18 cellular contexts compared by ENCODE assay signal in the genomic region with DNA sequence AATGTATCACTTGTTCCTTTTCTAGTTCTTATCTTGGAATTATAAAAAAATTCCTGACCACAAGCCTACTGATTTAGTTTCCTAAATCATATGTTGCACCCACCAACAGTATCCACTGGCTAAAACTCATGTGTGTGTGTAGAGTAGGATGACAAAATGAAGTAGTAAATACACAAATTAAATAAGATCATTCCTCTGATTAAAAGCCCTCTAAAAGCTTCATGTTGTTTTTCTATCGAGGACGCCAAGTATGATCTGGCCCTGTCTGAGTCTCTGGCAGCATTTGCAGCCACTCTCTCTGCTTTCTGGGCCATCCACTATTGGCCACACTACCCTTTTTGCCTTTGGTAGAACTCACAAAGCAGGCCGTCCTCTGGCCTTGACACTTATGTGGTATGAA.
DNase-seq lines count a peak whose midpoint lies in the region; ATAC-seq and TF ChIP-seq lines count a peak whose summit lies in the region.
"Had no signal": no experiment of that assay in that cellular context is flagged by ENCODE, and none has a peak within 500 bp of the region (broad histone marks: within the 10 kb centered on the region; RNA-seq: fewer than 3 reads in every experiment).

No MANE protein-coding gene starts in this region.

- H3F3A ChIP-seq in SK-N-SH (replicated peaks; ENCODE audit: insufficient read depth), result no peaks in the 10 kb centered on the region

- peak overlapping the region; percentile 97 for H2AK5ac ChIP-seq in mesenchymal stem cell (ENCODE audit: low read length, severe bottlenecking)

- no peak overlapping the region for H3K27ac Mint-ChIP-seq in CD8-positive, alpha-beta T cell
- H3K27ac Mint-ChIP-seq: CD4-positive, CD25-positive, alpha-beta regulatory T cell; CD8-positive, alpha-beta memory T cell; GM23338; HFFc6 had no signal

- peaks cover 6% of the 10 kb centered on the region for H3K9me3 Mint-ChIP-seq in CD8-positive, alpha-beta T cell
- H3K9me3 Mint-ChIP-seq: GM23338, HFFc6 had no signal

- H3K79me2 ChIP-seq in SK-N-SH (ENCODE audit: insufficient read depth), result no peaks in the 10 kb centered on the region

- POLR2A ChIA-PET in SK-N-SH (lab: Yijun Ruan, JAX), result no interaction called here
- POLR2A ChIA-PET in CD8-positive, alpha-beta T cell (lab: Charles Lee), result no interaction called here

- H4K20me1 ChIP-seq in SK-N-SH (ENCODE audit: insufficient read depth), result no peaks in the 10 kb centered on the region
- H4K20me1 ChIP-seq: BLaER1 had no signal

- peak overlapping the region; percentile 68 for H2BK5ac ChIP-seq in mesenchymal stem cell (ENCODE audit: low read depth, low read length, poor library complexity, severe bottlenecking)

- no peak overlapping the region for H3K23ac ChIP-seq in mesenchymal stem cell (ENCODE audit: low read length in 2 of 2)

- no peak overlapping the region for H3K4me3 ChIP-seq in BE2C (ENCODE audit: low read depth, low read length)
- no peak overlapping the region for H3K4me3 ChIP-seq in SK-N-SH (ENCODE audit: low read depth in 2 of 2, low read length in 1 of 2)
- no peak overlapping the region for H3K4me3 ChIP-seq in mesenchymal stem cell (ENCODE audit: insufficient read depth in 1 of 2, low read depth in 1 of 2, low read length in 2 of 2)
- no peak overlapping the region for H3K4me3 ChIP-seq in CD8-positive, alpha-beta T cell (ENCODE audit: low read depth, low read length)
- H3K4me3 ChIP-seq: BLaER1, GM12878, GM23338, HAP-1 had no signal

- H2AFZ ChIP-seq in SK-N-SH (ENCODE audit: low read depth) (no peak overlapping the region), mesenchymal stem cell (ENCODE audit: low read depth, low read length) (no peak overlapping the region)
- H2AFZ ChIP-seq: GM23338 had no signal

- H3K9ac ChIP-seq in SK-N-SH (no peak overlapping the region), mesenchymal stem cell (ENCODE audit: low read length) (no peak overlapping the region)
- H3K9ac ChIP-seq: BLaER1 had no signal

- CTCF ChIA-PET in SK-N-SH (lab: Yijun Ruan, JAX), result interaction anchor here (2.0 kb wide), 1 partner anchor 587 kb away, joined by 4 read pairs; no protein-coding TSS in a partner anchor
- CTCF ChIA-PET in CD8-positive, alpha-beta T cell (lab: Charles Lee), result no interaction called here

- peak; percentile 33 for DNase-seq in BE2C
- peak; percentile 30 for DNase-seq in SK-N-SH
- DNase-seq in mesenchymal stem cell, result no peak
- DNase-seq in iPS-NIHi11 (ENCODE audit: low spot score), result no peak
- DNase-seq in CD8-positive, alpha-beta T cell, result no peak
- DNase-seq: CD4-positive, CD25-positive, alpha-beta regulatory T cell; CD8-positive, alpha-beta memory T cell; DMS 273 treated with DMSO at 0.1 percent for 48 hours; DMS79; EL; GDM1; HFFc6 had no signal

- no peaks in the 10 kb centered on the region for H3K79me1 ChIP-seq in mesenchymal stem cell (replicated peaks; ENCODE audit: low read length, poor library complexity, severe bottlenecking)

- H3K4me1 Mint-ChIP-seq in CD8-positive, alpha-beta T cell (ENCODE audit: low read depth), result no peaks in the 10 kb centered on the region
- H3K4me1 Mint-ChIP-seq: CD4-positive, CD25-positive, alpha-beta regulatory T cell had no signal

- TF ChIP-seq CTCF in BE2C (IDR thresholded peaks at IDR 0.05; ENCODE audit: low read depth, low read length), result no peak
- TF ChIP-seq CTCF in SK-N-SH (IDR thresholded peaks at IDR 0.05), result no peak
- TF ChIP-seq CTCF in CD8-positive, alpha-beta T cell (IDR thresholded peaks at IDR 0.05), result no peak

- 31% methylated on average over 3 of the region's 3 CpGs for WGBS in SK-N-SH (ENCODE audit: low lambda C conversion rate)
- WGBS in mesenchymal stem cell, result 100% methylated on average over 2 of the region's 3 CpGs

- no peak for ATAC-seq in GM21360 (IDR thresholded peaks at IDR 0.05; ENCODE audit: unreplicated experiment)
- no peak for ATAC-seq in CD8-positive, alpha-beta T cell
- ATAC-seq: GM12878, GM23338 had no signal

- H3K4ac ChIP-seq in mesenchymal stem cell (ENCODE audit: low read depth in 1 of 2, low read length in 2 of 2), result no peak overlapping the region

- H3K27ac ChIP-seq in SK-N-SH (ENCODE audit: low read depth in 2 of 2, low read length in 1 of 2) (peak overlapping the region in 1 of 2 experiments; percentile 50; a peak in 1 of 4 replicates), mesenchymal stem cell (ENCODE audit: low read length, poor library complexity, severe bottlenecking) (peak overlapping the region; percentile 77)
- no peak overlapping the region for H3K27ac ChIP-seq in CD8-positive, alpha-beta T cell (ENCODE audit: low read depth, low read length)
- H3K27ac ChIP-seq: BLaER1, C4-2B had no signal

- no peaks in the 10 kb centered on the region for H3K36me3 ChIP-seq in BE2C
- H3K36me3 ChIP-seq in SK-N-SH (replicated peaks in 1 of 2; ENCODE audit: control insufficient read depth in 1 of 2, insufficient read depth in 2 of 2, low read length in 1 of 2), result no peaks in the 10 kb centered on the region
- H3K36me3 ChIP-seq in mesenchymal stem cell (ENCODE audit: control insufficient read depth in 1 of 2, insufficient read depth in 2 of 2, low read depth in 1 of 2, low read length in 2 of 2), result no peaks in the 10 kb centered on the region
- no peaks in the 10 kb centered on the region for H3K36me3 ChIP-seq in CD8-positive, alpha-beta T cell (ENCODE audit: insufficient read depth, low read length)
- H3K36me3 ChIP-seq: BLaER1, HAP-1 had no signal

- H2BK120ac ChIP-seq in mesenchymal stem cell (ENCODE audit: low read depth, low read length), result no peak overlapping the region

- no peaks in the 10 kb centered on the region for H3K27me3 ChIP-seq in BE2C
- no peaks in the 10 kb centered on the region for H3K27me3 ChIP-seq in SK-N-SH (ENCODE audit: insufficient read depth)
- H3K27me3 ChIP-seq in mesenchymal stem cell (ENCODE audit: control insufficient read depth in 1 of 2, insufficient read depth in 1 of 2, low read length in 2 of 2), result no peaks in the 10 kb centered on the region
- H3K27me3 ChIP-seq in CD8-positive, alpha-beta T cell (ENCODE audit: insufficient read depth, low read length), result no peaks in the 10 kb centered on the region
- H3K27me3 ChIP-seq: BLaER1 had no signal

- no peak overlapping the region for H3K4me3 Mint-ChIP-seq in CD8-positive, alpha-beta T cell
- H3K4me3 Mint-ChIP-seq: CD4-positive, CD25-positive, alpha-beta regulatory T cell; CD8-positive, alpha-beta memory T cell; GM23338; HFFc6 had no signal

- H2BK15ac ChIP-seq in mesenchymal stem cell (ENCODE audit: low read depth, poor library complexity, severe bottlenecking), result no peak overlapping the region

- H3K14ac ChIP-seq in mesenchymal stem cell (ENCODE audit: low read length in 2 of 2), result no peak overlapping the region

- H3K36me3 Mint-ChIP-seq in CD8-positive, alpha-beta T cell, result no peaks in the 10 kb centered on the region
- H3K36me3 Mint-ChIP-seq: CD4-positive, CD25-positive, alpha-beta regulatory T cell had no signal

- TF ChIP-seq RAD21 in SK-N-SH (IDR thresholded peaks at IDR 0.05; ENCODE audit: low read length), result no peak

- no peaks in the 10 kb centered on the region for H3K27me3 Mint-ChIP-seq in CD8-positive, alpha-beta T cell (ENCODE audit: low read depth)
- H3K27me3 Mint-ChIP-seq: CD4-positive, CD25-positive, alpha-beta regulatory T cell had no signal

- H4K91ac ChIP-seq in mesenchymal stem cell (ENCODE audit: low read length), result no peak overlapping the region

- intact Hi-C loops in CD8-positive, alpha-beta T cell (cut with DNase I, micrococcal nuclease), result no loop called here

- H3K9me2 ChIP-seq in SK-N-SH, result no peaks in the 10 kb centered on the region

- H3K4me2 ChIP-seq in SK-N-SH (no peak overlapping the region), mesenchymal stem cell (ENCODE audit: low read length, poor library complexity, severe bottlenecking) (no peak overlapping the region)
- H3K4me2 ChIP-seq: BLaER1, GM23338 had no signal

- no peak overlapping the region for H2BK12ac ChIP-seq in mesenchymal stem cell (ENCODE audit: low read length in 2 of 2)

- TF ChIP-seq EP300 in SK-N-SH (IDR thresholded peaks at IDR 0.05; ENCODE audit: borderline replicate concordance in 1 of 2, low read depth in 1 of 2, low read length in 1 of 2), result no peak

- H3K18ac ChIP-seq in mesenchymal stem cell (ENCODE audit: low read depth in 1 of 2, low read length in 2 of 2), result no peak overlapping the region

- no peak overlapping the region for H4K8ac ChIP-seq in mesenchymal stem cell (ENCODE audit: low read length)

- H3K9me3 ChIP-seq in BE2C, result no peaks in the 10 kb centered on the region
- H3K9me3 ChIP-seq in SK-N-SH, result no peaks in the 10 kb centered on the region; the same call in 1 of the 2 replicates
- H3K9me3 ChIP-seq in mesenchymal stem cell (ENCODE audit: control insufficient read depth, low read length), result no peaks in the 10 kb centered on the region
- no peaks in the 10 kb centered on the region for H3K9me3 ChIP-seq in CD8-positive, alpha-beta T cell (ENCODE audit: low read length)
- H3K9me3 ChIP-seq: BLaER1, HAP-1 had no signal

- H3K4me1 ChIP-seq in BE2C (peaks cover 5% of the 10 kb centered on the region), SK-N-SH (ENCODE audit: control insufficient read depth in 1 of 2, insufficient read depth in 2 of 2, low read depth in 1 of 2, low read length in 1 of 2) (peaks cover 0 to 13% of the 10 kb centered on the region in 2 experiments; a peak in 2 of 4 replicates), mesenchymal stem cell (ENCODE audit: control insufficient read depth, insufficient read depth, low read depth, low read length) (peaks cover 5% of the 10 kb centered on the region)
- no peaks in the 10 kb centered on the region for H3K4me1 ChIP-seq in CD8-positive, alpha-beta T cell (ENCODE audit: insufficient read depth, low read length)
- H3K4me1 ChIP-seq: BLaER1, HAP-1 had no signal

TF ChIP-seq in SK-N-SH, 30 proteins besides CTCF, POLR2A, EP300 and RAD21 (continues in another document):
- no peak for TF ChIP-seq JUND (IDR thresholded peaks at IDR 0.05)
- no peak for TF ChIP-seq GABPA (IDR thresholded peaks at IDR 0.05; ENCODE audit: low read depth)
- peak; percentile 29 for TF ChIP-seq GATA2 (CRISPR knock-in tag; IDR thresholded peaks at IDR 0.05)
- TF ChIP-seq RXRA (IDR thresholded peaks at IDR 0.05; ENCODE audit: borderline replicate concordance, low read depth), result no peak
- TF ChIP-seq, protein P1, sequence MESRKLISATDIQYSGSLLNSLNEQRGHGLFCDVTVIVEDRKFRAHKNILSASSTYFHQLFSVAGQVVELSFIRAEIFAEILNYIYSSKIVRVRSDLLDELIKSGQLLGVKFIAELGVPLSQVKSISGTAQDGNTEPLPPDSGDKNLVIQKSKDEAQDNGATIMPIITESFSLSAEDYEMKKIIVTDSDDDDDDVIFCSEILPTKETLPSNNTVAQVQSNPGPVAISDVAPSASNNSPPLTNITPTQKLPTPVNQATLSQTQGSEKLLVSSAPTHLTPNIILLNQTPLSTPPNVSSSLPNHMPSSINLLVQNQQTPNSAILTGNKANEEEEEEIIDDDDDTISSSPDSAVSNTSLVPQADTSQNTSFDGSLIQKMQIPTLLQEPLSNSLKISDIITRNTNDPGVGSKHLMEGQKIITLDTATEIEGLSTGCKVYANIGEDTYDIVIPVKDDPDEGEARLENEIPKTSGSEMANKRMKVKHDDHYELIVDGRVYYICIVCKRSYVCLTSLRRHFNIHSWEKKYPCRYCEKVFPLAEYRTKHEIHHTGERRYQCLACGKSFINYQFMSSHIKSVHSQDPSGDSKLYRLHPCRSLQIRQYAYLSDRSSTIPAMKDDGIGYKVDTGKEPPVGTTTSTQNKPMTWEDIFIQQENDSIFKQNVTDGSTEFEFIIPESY (IDR thresholded peaks at IDR 0.05; ENCODE audit: borderline replicate concordance, low read depth), result no peak

Comparison
In these comparisons a context has a peak if more than half of its experiments do, and no peak if none do; other contexts are left out.
1. DNase-seq: peak in BE2C (single experiment) and SK-N-SH (single experiment); none in mesenchymal stem cell (single experiment), iPS-NIHi11 (single experiment) and CD8-positive, alpha-beta T cell (0 of 7).